Comparison of ENCODE assay signal across 22 cellular contexts in genomic region chr11:65035579-65035978, GRCh38. TPM values are rescaled to one million over a fixed set of nuclear protein-coding genes. Genes with fewer than 3 reads are reported as not detected.
"Had no signal": no experiment of that assay in that cellular context is flagged by ENCODE, and none has a peak within 500 bp of the region (broad histone marks: within the 10 kb centered on the region; RNA-seq: fewer than 3 reads in every experiment).

No MANE protein-coding gene starts in this region.

- H3K4me3 ChIP-seq: MG63, SJCRH30 had no signal

- H3K27me3 ChIP-seq: MG63, SJCRH30 had no signal

- DNase-seq: IMR-90, Karpas-422, KG1, MG63, NCI-H1092, NCI-H1105 treated with DMSO at 0.1 percent for 48 hours, NCI-H1417 treated with DMSO at 0.1 percent for 48 hours, NCI-H146, NCI-H1694 treated with DMSO at 0.1 percent for 48 hours, NCI-H1930, NCI-H2081, NCI-H2107, NCI-H226, NCI-H446, NCI-H510A, NCI-H524 treated with DMSO at 0.1 percent for 48 hours, NCI-H69, NCI-H774, RPMI8226, SHP77 treated with DMSO at 0.1 percent for 48 hours, SJCRH30 had no signal

- H3K9me3 ChIP-seq: MG63, SJCRH30 had no signal

- ATAC-seq: SK-N-SH treated with all-trans-retinoic acid at 6 μM for 48 hours had no signal

- H3K27ac ChIP-seq: SJCRH30 had no signal

- H3K4me1 ChIP-seq: SJCRH30 had no signal

- H3K36me3 ChIP-seq: SJCRH30 had no signal

RNA-seq across cellular contexts. Expression of gene NAALADL1, which starts 22.8 kb away (rescaled TPM):
- total RNA-seq: SJCRH30 had no signal
